ENCODE assay signal across 1 cellular context in genomic region chr1:156319664-156320063, GRCh38.
TF ChIP-seq lines count a peak whose summit lies in the region.

No MANE protein-coding gene starts in this region.

TF ChIP-seq in HEK293, 187 proteins besides CTCF, POLR2A, EP300 and RAD21 (continued from another document):
- TF ChIP-seq ZNF518A (tag by site-specific recombination; conservative IDR thresholded peaks at IDR 0.05; ENCODE audit: low read depth) = no peak
- TF ChIP-seq PATZ1 (tag by site-specific recombination; IDR thresholded peaks at IDR 0.05) = no peak
- no peak for TF ChIP-seq ZNF776 (tag by site-specific recombination; IDR thresholded peaks at IDR 0.05; ENCODE audit: borderline replicate concordance)
